ENCODE assay signal across 11 cellular contexts in the genomic region with DNA sequence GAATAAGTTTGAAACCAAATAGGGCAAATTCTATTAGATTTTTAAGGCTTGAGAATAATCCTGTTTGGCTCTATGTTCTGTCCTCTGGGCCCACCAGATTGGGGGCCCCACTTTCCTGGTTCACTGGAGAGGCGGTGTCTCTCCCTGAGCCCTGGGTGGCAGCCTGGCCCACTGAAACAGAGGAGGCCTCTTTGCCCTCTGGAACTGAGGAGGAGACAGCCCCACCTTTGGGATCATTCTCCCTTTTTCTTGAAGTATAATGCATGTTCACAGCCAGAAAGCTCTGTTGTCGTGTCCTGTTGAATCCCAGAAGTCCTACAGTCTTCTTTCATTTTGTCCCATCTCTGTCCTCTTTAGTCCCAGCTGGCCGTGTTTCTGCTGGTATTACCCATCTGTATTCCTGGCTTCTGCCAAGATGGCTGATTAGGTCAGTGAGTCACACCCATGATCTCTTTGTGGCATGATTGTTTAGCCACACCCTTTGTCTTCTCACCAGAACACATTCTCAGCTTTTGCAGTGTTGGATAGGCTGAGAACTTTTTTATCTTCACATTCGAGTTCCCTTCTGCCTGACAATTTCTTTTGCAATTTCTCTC. TPM values are rescaled to one million over a fixed set of nuclear protein-coding genes. Genes with fewer than 3 reads are reported as not detected.
DNase-seq lines count a peak whose midpoint lies in the region; ATAC-seq, FAIRE-seq and TF ChIP-seq lines count a peak whose summit lies in the region.
"Had no signal": no experiment of that assay in that cellular context is flagged by ENCODE, and none has a peak within 500 bp of the region (broad histone marks: within the 10 kb centered on the region; RNA-seq: fewer than 3 reads in every experiment).

No MANE protein-coding gene starts in this region.

- POLR2A ChIA-PET in activated naive CD8-positive, alpha-beta T cell treated with anti-CD3 and anti-CD28 coated beads, Interleukin-2, amount 10 ng/mL, durations not matched to agents 7 days and 5 days (lab: Charles Lee) = interaction anchor here (4.7 kb wide), 1 partner anchor 8 kb away, joined by 21 read pairs; a partner anchor contains a TSS

- no peaks in the 10 kb centered on the region for H3K9me3 ChIP-seq in hepatocyte (ENCODE audit: low read depth)
- H3K9me3 ChIP-seq: ovary had no signal

- peak overlapping the region; percentile 74 for H3K27ac Mint-ChIP-seq in activated naive CD8-positive, alpha-beta T cell treated with anti-CD3 and anti-CD28 coated beads, Interleukin-2, amount 10 ng/mL, durations not matched to agents 7 days and 5 days

- DNase-seq in A172 (ENCODE audit: low spot score) (peak; percentile 85), HL-60 (ENCODE audit: low read depth in 1 of 2, low spot score in 1 of 2) (no peak), hepatocyte (ENCODE audit: low spot score) (no peak), GM19239 (ENCODE audit: insufficient read length, low spot score) (no peak), NCI-H69 (lab: John Stamatoyannopoulos, UW) (no peak)
- DNase-seq in activated naive CD8-positive, alpha-beta T cell treated with anti-CD3 and anti-CD28 coated beads, Interleukin-2, amount 10 ng/mL, durations not matched to agents 7 days and 5 days = no peak
- DNase-seq: activated T-cell treated with anti-CD3 and anti-CD28 coated beads, Interleukin-2, amount 50 U/mL, for 48 hours; ovary had no signal

- H2AFZ ChIP-seq in hepatocyte = no peak overlapping the region

- peak overlapping the region; percentile 19 for H3K4me3 Mint-ChIP-seq in activated naive CD8-positive, alpha-beta T cell treated with anti-CD3 and anti-CD28 coated beads, Interleukin-2, amount 10 ng/mL, durations not matched to agents 7 days and 5 days

- no peaks in the 10 kb centered on the region for H3K27me3 ChIP-seq in HL-60 (ENCODE audit: insufficient read depth, poor library complexity, severe bottlenecking)
- no peaks in the 10 kb centered on the region for H3K27me3 ChIP-seq in hepatocyte
- H3K27me3 ChIP-seq: ovary had no signal

- H3K27ac ChIP-seq in HL-60 (replicated peaks) (peak overlapping the region; percentile 53), hepatocyte (peak overlapping the region; percentile 83)
- H3K27ac ChIP-seq: ovary had no signal

- peaks cover 24% of the 10 kb centered on the region for H3K36me3 Mint-ChIP-seq in activated naive CD8-positive, alpha-beta T cell treated with anti-CD3 and anti-CD28 coated beads, Interleukin-2, amount 10 ng/mL, durations not matched to agents 7 days and 5 days

- TF ChIP-seq CTCF in HL-60 (IDR thresholded peaks at IDR 0.05; ENCODE audit: insufficient read depth, low read length) (no peak), hepatocyte (IDR thresholded peaks at IDR 0.05; ENCODE audit: poor library complexity) (no peak)

- no peak for FAIRE-seq in GM19239 (lab: Jason Lieb, UNC)
- FAIRE-seq: HTR-8/SVneo had no signal

- H3K4me1 ChIP-seq in hepatocyte (ENCODE audit: insufficient read depth) = no peaks in the 10 kb centered on the region

- no peaks in the 10 kb centered on the region for H3K9me3 Mint-ChIP-seq in activated naive CD8-positive, alpha-beta T cell treated with anti-CD3 and anti-CD28 coated beads, Interleukin-2, amount 10 ng/mL, durations not matched to agents 7 days and 5 days

- no peak overlapping the region for H3K4me3 ChIP-seq in HL-60 (replicated peaks; ENCODE audit: insufficient read depth, low read length)
- no peak overlapping the region for H3K4me3 ChIP-seq in hepatocyte
- H3K4me3 ChIP-seq: ovary had no signal

- H3K9me2 ChIP-seq in hepatocyte (replicated peaks; ENCODE audit: insufficient read depth) = no peaks in the 10 kb centered on the region

- H3K36me3 ChIP-seq in hepatocyte (replicated peaks; ENCODE audit: insufficient read depth, low read depth) = no peaks in the 10 kb centered on the region
- H3K36me3 ChIP-seq: ovary had no signal

- 65% methylated on average over 4 of the region's 4 CpGs for WGBS in hepatocyte (ENCODE audit: low lambda C conversion rate, missing lambda C conversion rate)

- H3K4me1 Mint-ChIP-seq in activated naive CD8-positive, alpha-beta T cell treated with anti-CD3 and anti-CD28 coated beads, Interleukin-2, amount 10 ng/mL, durations not matched to agents 7 days and 5 days = peaks cover 22% of the 10 kb centered on the region

- no peaks in the 10 kb centered on the region for H3K27me3 Mint-ChIP-seq in activated naive CD8-positive, alpha-beta T cell treated with anti-CD3 and anti-CD28 coated beads, Interleukin-2, amount 10 ng/mL, durations not matched to agents 7 days and 5 days

- no peaks in the 10 kb centered on the region for H3K79me2 ChIP-seq in hepatocyte

- ATAC-seq in activated naive CD8-positive, alpha-beta T cell treated with anti-CD3 and anti-CD28 coated beads, Interleukin-2, amount 10 ng/mL, durations not matched to agents 7 days and 5 days (ENCODE audit: low read depth) = peak; percentile 58
- no peak for ATAC-seq in GM18861 (IDR thresholded peaks at IDR 0.05; ENCODE audit: unreplicated experiment)
- no peak for ATAC-seq in HG03378 (IDR thresholded peaks at IDR 0.05; ENCODE audit: unreplicated experiment)

- no peak overlapping the region for H3K4me2 ChIP-seq in hepatocyte

- H4K20me1 ChIP-seq in hepatocyte (ENCODE audit: insufficient read depth, poor library complexity, severe bottlenecking) = no peaks in the 10 kb centered on the region

RNA-seq across cellular contexts. Expression of a gene that starts 8.1 kb away (rescaled TPM):
- total RNA-seq in A172 (2014; rRNA removed; shearing (Covaris generic)) = 8.6 and 12.7 TPM in 2 replicates
- total RNA-seq in activated naive CD8-positive, alpha-beta T cell treated with anti-CD3 and anti-CD28 coated beads, Interleukin-2, amount 10 ng/mL, durations not matched to agents 7 days and 5 days = 10 to 100 TPM; 22.5 to 22.6 TPM
- total RNA-seq in hepatocyte = 3.0 and 4.5 TPM in 2 replicates
- polyA plus RNA-seq in hepatocyte = 11.0 and 11.2 TPM in 2 replicates

RNA-seq across cellular contexts. Expression of a gene that starts 9.8 kb away (rescaled TPM):
- 92.6 and 143 TPM in 2 replicates for total RNA-seq in A172 (2014; rRNA removed; shearing (Covaris generic))
- 100 to 1,000 TPM; 200 to 214 TPM for total RNA-seq in activated naive CD8-positive, alpha-beta T cell treated with anti-CD3 and anti-CD28 coated beads, Interleukin-2, amount 10 ng/mL, durations not matched to agents 7 days and 5 days
- 225 and 235 TPM in 2 replicates for total RNA-seq in hepatocyte
- 286 and 390 TPM in 2 replicates for polyA plus RNA-seq in hepatocyte

RNA-seq across cellular contexts. Expression of a gene that starts 22.7 kb away (rescaled TPM):
- 13.2 and 15.2 TPM in 2 replicates for total RNA-seq in A172 (2014; rRNA removed; shearing (Covaris generic))
- total RNA-seq in activated naive CD8-positive, alpha-beta T cell treated with anti-CD3 and anti-CD28 coated beads, Interleukin-2, amount 10 ng/mL, durations not matched to agents 7 days and 5 days = 10 to 100 TPM; 23.9 to 24.1 TPM
- 3.8 and 12.8 TPM in 2 replicates for total RNA-seq in hepatocyte
- polyA plus RNA-seq in hepatocyte = 7.6 and 7.9 TPM in 2 replicates

RNA-seq across cellular contexts. Expression of a gene that starts 42.8 kb away (rescaled TPM):
- 126 and 142 TPM in 2 replicates for total RNA-seq in A172 (2014; rRNA removed; shearing (Covaris generic))
- total RNA-seq in activated naive CD8-positive, alpha-beta T cell treated with anti-CD3 and anti-CD28 coated beads, Interleukin-2, amount 10 ng/mL, durations not matched to agents 7 days and 5 days = 100 to 1,000 TPM; 159 to 164 TPM
- 98.6 and 135 TPM in 2 replicates for total RNA-seq in hepatocyte
- 64.8 and 102 TPM in 2 replicates for polyA plus RNA-seq in hepatocyte

RNA-seq across cellular contexts. Expression of a gene that starts 55.5 kb away (rescaled TPM):
- total RNA-seq in A172 (2014; rRNA removed; shearing (Covaris generic)) = 110 and 113 TPM in 2 replicates
- total RNA-seq in activated naive CD8-positive, alpha-beta T cell treated with anti-CD3 and anti-CD28 coated beads, Interleukin-2, amount 10 ng/mL, durations not matched to agents 7 days and 5 days = 10 to 100 TPM; 56.2 to 59.2 TPM
- total RNA-seq in hepatocyte = 43.8 and 49.5 TPM in 2 replicates
- polyA plus RNA-seq in hepatocyte = 38.4 and 41.9 TPM in 2 replicates
